Comparison of ENCODE assay signal across 2 cellular contexts in genomic region chr1:224381880-224382548, GRCh38.
TF ChIP-seq lines count a peak whose summit lies in the region.

No MANE protein-coding gene starts in this region.

TF ChIP-seq in GM23338, 12 proteins besides CTCF, POLR2A, EP300 and RAD21:
- TF ChIP-seq JUNB (IDR thresholded peaks at IDR 0.05; ENCODE audit: unreplicated experiment) = no peak
- TF ChIP-seq ETS1 (IDR thresholded peaks at IDR 0.05) = no peak
- no peak for TF ChIP-seq POLR2AphosphoS5 (IDR thresholded peaks at IDR 0.05; ENCODE audit: low read depth)
- TF ChIP-seq CREB1 (CRISPR knock-in tag; IDR thresholded peaks at IDR 0.05; ENCODE audit: low read depth) = no peak
- TF ChIP-seq ZNF462 (CRISPR knock-in tag; IDR thresholded peaks at IDR 0.05) = no peak
- no peak for TF ChIP-seq EZH2phosphoT487 (IDR thresholded peaks at IDR 0.05; ENCODE audit: unreplicated experiment)
- no peak for TF ChIP-seq ZNF114 (CRISPR knock-in tag; IDR thresholded peaks at IDR 0.05)

TF ChIP-seq in HepG2, 621 proteins besides CTCF, POLR2A, EP300 and RAD21:
- TF ChIP-seq PATZ1 (CRISPR knock-in tag; IDR thresholded peaks at IDR 0.05) (no peak), ZBTB10 (CRISPR knock-in tag; IDR thresholded peaks at IDR 0.05; ENCODE audit: borderline replicate concordance) (no peak), ZNF572 (CRISPR knock-in tag; IDR thresholded peaks at IDR 0.05) (no peak), SOX13 (IDR thresholded peaks at IDR 0.05) (no peak), SOX13 (CRISPR knock-in tag; conservative IDR thresholded peaks at IDR 0.05 in 1 of 2, IDR thresholded peaks at IDR 0.05 in 1 of 2) (no peak), SRSF9 (IDR thresholded peaks at IDR 0.05; ENCODE audit: borderline replicate concordance, insufficient read depth, low read depth, low read length, poor library complexity, severe bottlenecking) (no peak), PBX2 (CRISPR knock-in tag; IDR thresholded peaks at IDR 0.05) (no peak), IKZF5 (CRISPR knock-in tag; IDR thresholded peaks at IDR 0.05) (no peak)
